ENCODE assay signal across 1 cellular context in the genomic region with DNA sequence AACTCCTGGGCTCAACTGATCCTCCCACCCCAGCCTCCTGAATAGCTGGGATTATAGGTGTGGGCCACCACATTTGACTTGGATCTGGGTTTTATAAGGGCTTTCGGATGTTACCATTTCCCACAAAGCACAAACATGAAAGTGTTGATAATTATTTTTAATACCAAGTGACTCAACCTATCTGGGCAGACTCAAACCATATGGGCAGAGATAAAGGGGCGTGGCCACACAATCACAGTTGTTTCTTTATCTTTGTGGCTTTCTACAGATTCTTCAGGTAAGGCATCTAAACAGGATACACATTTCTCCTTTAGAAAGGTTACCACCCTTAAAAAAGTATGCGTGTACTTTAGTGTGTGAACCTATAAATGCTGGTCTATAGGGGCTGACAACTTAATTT.
TF ChIP-seq lines count a peak whose summit lies in the region.

No MANE protein-coding gene starts in this region.

TF ChIP-seq in IMR-90, 13 proteins besides CTCF, POLR2A, EP300 and RAD21:
- TF ChIP-seq FOS (IDR thresholded peaks at IDR 0.05; ENCODE audit: low read depth, low read length), result no peak
- TF ChIP-seq BHLHE40 (IDR thresholded peaks at IDR 0.05; ENCODE audit: low read depth, low read length), result no peak
- TF ChIP-seq RCOR1 (IDR thresholded peaks at IDR 0.05; ENCODE audit: insufficient replicate concordance, low read length), result no peak
- TF ChIP-seq, protein P1, sequence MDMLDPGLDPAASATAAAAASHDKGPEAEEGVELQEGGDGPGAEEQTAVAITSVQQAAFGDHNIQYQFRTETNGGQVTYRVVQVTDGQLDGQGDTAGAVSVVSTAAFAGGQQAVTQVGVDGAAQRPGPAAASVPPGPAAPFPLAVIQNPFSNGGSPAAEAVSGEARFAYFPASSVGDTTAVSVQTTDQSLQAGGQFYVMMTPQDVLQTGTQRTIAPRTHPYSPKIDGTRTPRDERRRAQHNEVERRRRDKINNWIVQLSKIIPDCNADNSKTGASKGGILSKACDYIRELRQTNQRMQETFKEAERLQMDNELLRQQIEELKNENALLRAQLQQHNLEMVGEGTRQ (IDR thresholded peaks at IDR 0.05; ENCODE audit: low read depth, low read length), result no peak
- TF ChIP-seq MAZ (IDR thresholded peaks at IDR 0.05; ENCODE audit: borderline replicate concordance, low read depth, low read length), result no peak
- TF ChIP-seq CEBPB (IDR thresholded peaks at IDR 0.05; ENCODE audit: low read depth, low read length), result no peak
- no peak for TF ChIP-seq MXI1 (IDR thresholded peaks at IDR 0.05; ENCODE audit: borderline replicate concordance, low read depth, low read length)
- TF ChIP-seq SMC3 (IDR thresholded peaks at IDR 0.05; ENCODE audit: low read depth, low read length), result no peak
- TF ChIP-seq ELK1 (IDR thresholded peaks at IDR 0.05; ENCODE audit: borderline replicate concordance, low read depth, low read length), result no peak
- no peak for TF ChIP-seq MAFK (IDR thresholded peaks at IDR 0.05; ENCODE audit: low read depth, low read length)
- no peak for TF ChIP-seq RFX5 (IDR thresholded peaks at IDR 0.05; ENCODE audit: low read depth, low read length)
